ENCODE assay signal across 1 cellular context in the genomic region with DNA sequence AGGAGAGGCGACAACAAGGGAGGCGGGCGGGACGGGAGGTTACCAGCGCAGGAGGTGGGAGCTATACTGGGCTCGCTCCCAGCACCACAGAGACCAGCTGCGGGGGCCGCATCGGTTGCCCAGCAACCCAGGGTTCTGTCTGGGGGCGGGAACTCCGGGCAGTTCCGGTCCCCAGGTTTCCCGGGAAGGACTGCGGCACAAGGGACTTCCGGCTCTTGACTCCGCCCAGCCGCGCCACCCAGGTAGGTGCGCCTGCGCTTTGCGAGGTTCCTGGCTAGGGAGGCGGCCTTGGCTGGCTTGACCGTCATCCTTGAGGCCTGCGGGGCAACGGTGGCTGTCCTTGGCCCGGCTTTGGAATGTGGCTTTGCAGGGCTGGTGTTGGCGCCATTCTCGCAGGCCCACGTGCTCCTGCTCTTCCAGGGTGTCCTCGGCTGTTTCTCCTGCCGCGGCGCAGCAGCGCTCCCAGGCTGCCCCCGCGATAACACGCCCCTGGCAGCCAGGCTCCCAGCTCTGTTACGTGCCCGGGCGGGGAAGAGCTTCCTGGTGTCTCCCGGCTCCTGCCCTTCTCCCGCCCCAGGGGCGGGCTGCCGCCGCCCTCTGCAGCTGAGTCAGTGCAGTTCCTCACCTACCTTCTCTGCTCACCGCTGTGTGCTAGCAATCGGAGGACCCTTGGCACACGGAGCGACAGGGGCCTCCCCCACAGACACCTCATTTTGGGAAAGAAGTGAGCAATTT.
TF ChIP-seq lines count a peak whose summit lies in the region.

Gene RSPH3 (minus strand): TSS at position 534 of the 735 bp plus-strand sequence. CDS start 652 bp downstream, outside the sequence.

TF ChIP-seq in HepG2, 621 proteins besides CTCF, POLR2A, EP300 and RAD21 (continued from another document and continues in another):
- TF ChIP-seq HIC2 (CRISPR knock-in tag; IDR thresholded peaks at IDR 0.05; ENCODE audit: low read depth) (peak; percentile 96), ZNF607 (CRISPR knock-in tag; IDR thresholded peaks at IDR 0.05; ENCODE audit: borderline replicate concordance) (peak; percentile 100), CREB3 (CRISPR knock-in tag; IDR thresholded peaks at IDR 0.05) (peak; percentile 70; the same call in 1 of the 2 replicates), ZKSCAN5 (CRISPR knock-in tag; IDR thresholded peaks at IDR 0.05) (peak; percentile 81; the same call in 1 of the 2 replicates), NR2C2 (CRISPR knock-in tag; IDR thresholded peaks at IDR 0.05; ENCODE audit: borderline replicate concordance) (peak; percentile 88), ZNF672 (CRISPR knock-in tag; IDR thresholded peaks at IDR 0.05) (no peak), ZNF468 (CRISPR knock-in tag; IDR thresholded peaks at IDR 0.05) (no peak; the same call in 1 of the 2 replicates), ATF6 (CRISPR knock-in tag; conservative IDR thresholded peaks at IDR 0.05) (no peak), NCOR1 (IDR thresholded peaks at IDR 0.05; ENCODE audit: borderline replicate concordance, low read length) (peak; percentile 39; the same call in 1 of the 2 replicates), CEBPG (CRISPR knock-in tag; IDR thresholded peaks at IDR 0.05) (peak; percentile 57), MZF1 (CRISPR knock-in tag; IDR thresholded peaks at IDR 0.05; ENCODE audit: borderline replicate concordance) (peak; percentile 91; the same call in 1 of the 2 replicates), HMG20A (CRISPR knock-in tag; IDR thresholded peaks at IDR 0.05; ENCODE audit: borderline replicate concordance) (no peak; the same call in 1 of the 2 replicates), ZNF543 (CRISPR knock-in tag; IDR thresholded peaks at IDR 0.05) (peak; percentile 95), ZNF878 (CRISPR knock-in tag; IDR thresholded peaks at IDR 0.05) (peak; percentile 96), ZNF407 (CRISPR knock-in tag; IDR thresholded peaks at IDR 0.05; ENCODE audit: not compliant biosample characterization) (peak; percentile 96), CREB1 (IDR thresholded peaks at IDR 0.05) (peak; percentile 61; the same call in 1 of the 2 replicates), CREB1 (CRISPR knock-in tag; IDR thresholded peaks at IDR 0.05) (no peak), ZNF737 (CRISPR knock-in tag; IDR thresholded peaks at IDR 0.05; ENCODE audit: borderline replicate concordance) (peak; percentile 61; the same call in 1 of the 2 replicates), CHCHD3 (CRISPR knock-in tag; IDR thresholded peaks at IDR 0.05) (peak; percentile 75; the same call in 1 of the 2 replicates), GATA4 (IDR thresholded peaks at IDR 0.05; ENCODE audit: borderline replicate concordance, low read depth) (peak; percentile 82; the same call in 1 of the 2 replicates), ELF1 (CRISPR knock-in tag; IDR thresholded peaks at IDR 0.05) (peak; percentile 92), IRF2 (CRISPR knock-in tag; IDR thresholded peaks at IDR 0.05) (peak; percentile 70; the same call in 1 of the 2 replicates), ZBTB34 (CRISPR knock-in tag; IDR thresholded peaks at IDR 0.05) (0 out of 2 replicates have a peak, but pooled peaks have one; percentile 56), PLRG1 (conservative IDR thresholded peaks at IDR 0.05) (no peak)
- TF ChIP-seq, protein P1, sequence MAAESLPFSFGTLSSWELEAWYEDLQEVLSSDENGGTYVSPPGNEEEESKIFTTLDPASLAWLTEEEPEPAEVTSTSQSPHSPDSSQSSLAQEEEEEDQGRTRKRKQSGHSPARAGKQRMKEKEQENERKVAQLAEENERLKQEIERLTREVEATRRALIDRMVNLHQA (CRISPR knock-in tag; IDR thresholded peaks at IDR 0.05), result no peak
- TF ChIP-seq, protein P2, sequence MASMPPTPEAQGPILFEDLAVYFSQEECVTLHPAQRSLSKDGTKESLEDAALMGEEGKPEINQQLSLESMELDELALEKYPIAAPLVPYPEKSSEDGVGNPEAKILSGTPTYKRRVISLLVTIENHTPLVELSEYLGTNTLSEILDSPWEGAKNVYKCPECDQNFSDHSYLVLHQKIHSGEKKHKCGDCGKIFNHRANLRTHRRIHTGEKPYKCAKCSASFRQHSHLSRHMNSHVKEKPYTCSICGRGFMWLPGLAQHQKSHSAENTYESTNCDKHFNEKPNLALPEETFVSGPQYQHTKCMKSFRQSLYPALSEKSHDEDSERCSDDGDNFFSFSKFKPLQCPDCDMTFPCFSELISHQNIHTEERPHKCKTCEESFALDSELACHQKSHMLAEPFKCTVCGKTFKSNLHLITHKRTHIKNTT (CRISPR knock-in tag; IDR thresholded peaks at IDR 0.05), result no peak
- TF ChIP-seq, protein P3, sequence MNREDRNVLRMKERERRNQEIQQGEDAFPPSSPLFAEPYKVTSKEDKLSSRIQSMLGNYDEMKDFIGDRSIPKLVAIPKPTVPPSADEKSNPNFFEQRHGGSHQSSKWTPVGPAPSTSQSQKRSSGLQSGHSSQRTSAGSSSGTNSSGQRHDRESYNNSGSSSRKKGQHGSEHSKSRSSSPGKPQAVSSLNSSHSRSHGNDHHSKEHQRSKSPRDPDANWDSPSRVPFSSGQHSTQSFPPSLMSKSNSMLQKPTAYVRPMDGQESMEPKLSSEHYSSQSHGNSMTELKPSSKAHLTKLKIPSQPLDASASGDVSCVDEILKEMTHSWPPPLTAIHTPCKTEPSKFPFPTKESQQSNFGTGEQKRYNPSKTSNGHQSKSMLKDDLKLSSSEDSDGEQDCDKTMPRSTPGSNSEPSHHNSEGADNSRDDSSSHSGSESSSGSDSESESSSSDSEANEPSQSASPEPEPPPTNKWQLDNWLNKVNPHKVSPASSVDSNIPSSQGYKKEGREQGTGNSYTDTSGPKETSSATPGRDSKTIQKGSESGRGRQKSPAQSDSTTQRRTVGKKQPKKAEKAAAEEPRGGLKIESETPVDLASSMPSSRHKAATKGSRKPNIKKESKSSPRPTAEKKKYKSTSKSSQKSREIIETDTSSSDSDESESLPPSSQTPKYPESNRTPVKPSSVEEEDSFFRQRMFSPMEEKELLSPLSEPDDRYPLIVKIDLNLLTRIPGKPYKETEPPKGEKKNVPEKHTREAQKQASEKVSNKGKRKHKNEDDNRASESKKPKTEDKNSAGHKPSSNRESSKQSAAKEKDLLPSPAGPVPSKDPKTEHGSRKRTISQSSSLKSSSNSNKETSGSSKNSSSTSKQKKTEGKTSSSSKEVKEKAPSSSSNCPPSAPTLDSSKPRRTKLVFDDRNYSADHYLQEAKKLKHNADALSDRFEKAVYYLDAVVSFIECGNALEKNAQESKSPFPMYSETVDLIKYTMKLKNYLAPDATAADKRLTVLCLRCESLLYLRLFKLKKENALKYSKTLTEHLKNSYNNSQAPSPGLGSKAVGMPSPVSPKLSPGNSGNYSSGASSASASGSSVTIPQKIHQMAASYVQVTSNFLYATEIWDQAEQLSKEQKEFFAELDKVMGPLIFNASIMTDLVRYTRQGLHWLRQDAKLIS (CRISPR knock-in tag; IDR thresholded peaks at IDR 0.05), result peak; percentile 93; the same call in 1 of the 2 replicates
- TF ChIP-seq, protein P4, sequence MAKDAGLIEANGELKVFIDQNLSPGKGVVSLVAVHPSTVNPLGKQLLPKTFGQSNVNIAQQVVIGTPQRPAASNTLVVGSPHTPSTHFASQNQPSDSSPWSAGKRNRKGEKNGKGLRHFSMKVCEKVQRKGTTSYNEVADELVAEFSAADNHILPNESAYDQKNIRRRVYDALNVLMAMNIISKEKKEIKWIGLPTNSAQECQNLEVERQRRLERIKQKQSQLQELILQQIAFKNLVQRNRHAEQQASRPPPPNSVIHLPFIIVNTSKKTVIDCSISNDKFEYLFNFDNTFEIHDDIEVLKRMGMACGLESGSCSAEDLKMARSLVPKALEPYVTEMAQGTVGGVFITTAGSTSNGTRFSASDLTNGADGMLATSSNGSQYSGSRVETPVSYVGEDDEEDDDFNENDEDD (CRISPR knock-in tag; IDR thresholded peaks at IDR 0.05; ENCODE audit: borderline replicate concordance), result peak; percentile 96
